ENCODE assay signal across 8 cellular contexts in the genomic region with DNA sequence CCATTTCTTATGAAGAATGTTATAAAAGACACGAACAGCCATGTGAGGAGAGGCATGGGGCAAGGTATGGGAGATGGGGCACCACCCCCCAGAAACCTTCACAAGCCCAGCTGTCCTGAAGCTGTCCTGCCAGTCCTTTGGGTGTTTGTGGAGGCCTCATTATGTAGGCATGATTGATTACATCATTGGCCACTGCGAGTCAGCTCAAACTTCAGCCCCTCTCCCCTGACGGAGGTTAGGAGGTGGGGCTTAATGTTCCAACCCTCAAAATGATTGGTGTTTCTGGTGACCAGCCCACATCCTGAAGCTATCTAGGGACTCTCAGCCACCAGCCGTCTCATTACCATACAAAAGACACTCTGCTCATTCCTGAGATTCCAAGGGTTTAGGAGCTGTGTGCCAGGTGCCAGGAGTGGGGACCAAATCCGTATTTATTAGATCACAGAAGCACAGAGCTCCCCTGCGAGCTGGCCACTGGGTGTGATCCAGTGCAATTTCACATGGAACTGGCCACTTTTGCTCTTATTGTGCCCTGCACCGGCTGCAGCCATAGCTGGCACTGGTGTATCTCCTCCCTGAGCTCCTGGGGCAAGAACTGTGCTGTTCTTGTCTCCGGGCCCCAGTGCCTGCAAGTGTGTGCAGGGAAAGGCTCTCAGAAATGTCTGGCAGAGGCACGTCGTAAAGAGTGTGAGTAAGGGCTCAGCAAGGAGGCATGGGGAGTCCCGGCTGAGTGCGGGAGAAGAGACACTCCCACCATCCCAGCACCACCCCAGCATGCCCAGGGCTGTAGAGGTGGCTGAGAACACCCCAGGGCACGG. TPM values are rescaled to one million over a fixed set of nuclear protein-coding genes. Genes with fewer than 3 reads are reported as not detected.
DNase-seq lines count a peak whose midpoint lies in the region; ATAC-seq and TF ChIP-seq lines count a peak whose summit lies in the region.
"Had no signal": no experiment of that assay in that cellular context is flagged by ENCODE, and none has a peak within 500 bp of the region (broad histone marks: within the 10 kb centered on the region; RNA-seq: fewer than 3 reads in every experiment).

No MANE protein-coding gene starts in this region.

- H3K27me3 ChIP-seq in adrenal gland: no peaks in the 10 kb centered on the region
- no peaks in the 10 kb centered on the region for H3K27me3 ChIP-seq in ascending aorta
- H3K27me3 ChIP-seq: ovary had no signal

- TF ChIP-seq POLR2A in adrenal gland (IDR thresholded peaks at IDR 0.05): no peak

- DNase-seq in HCEC 1CT (peak; percentile 30), OCI-M1 (lab: John Stamatoyannopoulos, UW) (peak; percentile 53), fibroblast of pulmonary artery (ENCODE audit: low read depth) (peak; percentile 15), skeletal muscle cell (ENCODE audit: low read depth) (peak; percentile 20), omental fat pad (ENCODE audit: low spot score) (no peak), adrenal gland (no peak), ascending aorta (ENCODE audit: low spot score in 2 of 2) (no peak)
- DNase-seq: ovary had no signal

- no peaks in the 10 kb centered on the region for H3K36me3 ChIP-seq in adrenal gland (replicated peaks in 1 of 2)
- peaks cover 0 to 16% of the 10 kb centered on the region in 2 donors for H3K36me3 ChIP-seq in ascending aorta
- H3K36me3 ChIP-seq: ovary had no signal

- H3K9me3 ChIP-seq in adrenal gland (replicated peaks in 1 of 3): no peaks in the 10 kb centered on the region
- H3K9me3 ChIP-seq in ascending aorta: no peaks in the 10 kb centered on the region
- H3K9me3 ChIP-seq: ovary had no signal

- H3K4me1 ChIP-seq in adrenal gland (replicated peaks in 1 of 2) (peaks cover 0 to 20% of the 10 kb centered on the region in 2 donors), ascending aorta (peaks cover 0 to 14% of the 10 kb centered on the region in 2 donors)

- WGBS in adrenal gland, 4 donors: 72 to 77% (median 76%) methylated on average over 4 to 13 of the region's 13 CpGs

- H3K27ac ChIP-seq in adrenal gland (no peak overlapping the region), ascending aorta (no peak overlapping the region)
- H3K27ac ChIP-seq: ovary had no signal

- intact Hi-C loops in adrenal gland (cut with DNase I) (no loop called here), ascending aorta (cut with DNase I) (no loop called here)

- TF ChIP-seq CTCF in fibroblast of pulmonary artery (IDR thresholded peaks at IDR 0.05; ENCODE audit: low read length, missing control alignments) (no peak), omental fat pad (IDR thresholded peaks at IDR 0.05) (no peak), adrenal gland (IDR thresholded peaks at IDR 0.05) (no peak), ascending aorta (IDR thresholded peaks at IDR 0.05) (no peak)

- no peak overlapping the region for H3K4me3 ChIP-seq in fibroblast of pulmonary artery (replicated peaks; ENCODE audit: low read depth, low read length)
- no peak overlapping the region for H3K4me3 ChIP-seq in skeletal muscle cell (ENCODE audit: low read depth, low read length)
- no peak overlapping the region for H3K4me3 ChIP-seq in adrenal gland
- no peak overlapping the region for H3K4me3 ChIP-seq in ascending aorta
- H3K4me3 ChIP-seq: ovary had no signal

- no peak for ATAC-seq in omental fat pad (ENCODE audit: low FRiP score)

RNA-seq across cellular contexts. Expression of a gene that starts 10.5 kb away (rescaled TPM):
- 1 to 10 TPM; 2.5 to 7.7 (median 5.1) TPM for total RNA-seq in omental fat pad
- total RNA-seq in adrenal gland: 1 to 10 TPM in 6 of 8 donors, under 1 TPM in 2; 0.42 to 6.9 (median 1.3) TPM
- polyA plus RNA-seq in adrenal gland: 1 to 10 TPM in 2 of 3 donors, under 1 TPM in 1; 0.18 to 3.4 (median 1.4) TPM
- 21.9 TPM for total RNA-seq in ascending aorta

Comparison
In these comparisons a context has a peak if more than half of its experiments do, and no peak if none do; other contexts are left out.
1. DNase-seq: peak in HCEC 1CT (single experiment), OCI-M1 (single experiment), fibroblast of pulmonary artery (single experiment) and skeletal muscle cell (single experiment); none in omental fat pad (single experiment), adrenal gland (0 of 7) and ascending aorta (0 of 2).